In genomic region chr5:17405976-17406876, GRCh38 we compare ENCODE assay signal across 20 cellular contexts.
DNase-seq lines count a peak whose midpoint lies in the region; ATAC-seq and TF ChIP-seq lines count a peak whose summit lies in the region.
"Had no signal": no experiment of that assay in that cellular context is flagged by ENCODE, and none has a peak within 500 bp of the region (broad histone marks: within the 10 kb centered on the region; RNA-seq: fewer than 3 reads in every experiment).

No MANE protein-coding gene starts in this region.

- no peaks in the 10 kb centered on the region for H3K9me3 ChIP-seq in adipocyte (ENCODE audit: control insufficient read depth, low read length)
- H3K9me3 ChIP-seq: BLaER1 treated with 17β-estradiol and CSF1 and Interleukin-3, amounts not matched to agents 10 nM and 100 nM; Caco-2; prostate gland had no signal

- ATAC-seq in foreskin keratinocyte, result peak; percentile 90
- ATAC-seq: K562, left ventricle myocardium superior had no signal

- H3K36me3 ChIP-seq in adipocyte (ENCODE audit: control insufficient read depth, insufficient read depth, low read length, severe bottlenecking), result no peaks in the 10 kb centered on the region
- H3K36me3 ChIP-seq: BLaER1 treated with 17β-estradiol and CSF1 and Interleukin-3, amounts not matched to agents 10 nM and 100 nM; prostate gland had no signal

- peak overlapping the region; percentile 67 for H3K27ac ChIP-seq in foreskin keratinocyte
- H3K27ac ChIP-seq: BLaER1 treated with 17β-estradiol and CSF1 and Interleukin-3, amounts not matched to agents 10 nM and 100 nM; prostate gland; VCaP had no signal

- H3K4me1 ChIP-seq in adipocyte (ENCODE audit: control insufficient read depth, insufficient read depth, low read length) (no peaks in the 10 kb centered on the region), foreskin keratinocyte (peaks cover 17% of the 10 kb centered on the region)

- DNase-seq in AG09319 (ENCODE audit: extremely low read depth, low read depth) (peak; percentile 8), HS-5 (ENCODE audit: low read depth) (peak; percentile 40), adipocyte (ENCODE audit: low read depth) (peak; percentile 65), foreskin keratinocyte (peak; percentile 62 to 81), NCI-H1092 treated with DMSO at 0.1 percent for 48 hours (lab: John Stamatoyannopoulos, UW) (no peak), islet precursor cell (no peak)
- no peak for DNase-seq in activated CD4-positive, CD25-positive, alpha-beta regulatory T cell treated with anti-CD3 and anti-CD28 coated beads, Interleukin-2, amount 50 U/mL, for 72 hours
- no peak for DNase-seq in activated CD4-positive, alpha-beta T cell treated with anti-CD3 and anti-CD28 coated beads for 48 hours
- DNase-seq: activated CD8-positive, alpha-beta memory T cell treated with anti-CD3 and anti-CD28 coated beads, Interleukin-2, amount 50 U/mL, for 4 hours; Caco-2; H9; head of caudate nucleus; left ventricle myocardium superior; NCI-H187 treated with DMSO at 0.1 percent for 48 hours; NK-92 treated with Interleukin-12 subunit alpha and Interleukin-12 subunit beta, amount 100 ng/mL, for 24 hours; substantia nigra had no signal

- no peak overlapping the region for H3K9ac ChIP-seq in adipocyte (ENCODE audit: low read length)
- H3K9ac ChIP-seq: BLaER1 treated with 17β-estradiol and CSF1 and Interleukin-3, amounts not matched to agents 10 nM and 100 nM had no signal

- H3K27me3 ChIP-seq in adipocyte (replicated peaks; ENCODE audit: control insufficient read depth, insufficient read depth, low read length) (peaks cover 6% of the 10 kb centered on the region), foreskin keratinocyte (no peaks in the 10 kb centered on the region)
- H3K27me3 ChIP-seq: BLaER1 treated with 17β-estradiol and CSF1 and Interleukin-3, amounts not matched to agents 10 nM and 100 nM had no signal

- TF ChIP-seq CTCF in AG09319 (IDR thresholded peaks at IDR 0.05; ENCODE audit: low read depth, low read length) (no peak), foreskin keratinocyte (conservative IDR thresholded peaks at IDR 0.05) (no peak)

- H3K4me3 ChIP-seq in adipocyte (ENCODE audit: low read length), result no peak overlapping the region
- H3K4me3 ChIP-seq: BLaER1 treated with 17β-estradiol and CSF1 and Interleukin-3, amounts not matched to agents 10 nM and 100 nM; K562; prostate gland had no signal

Comparison
In these comparisons a context has a peak if more than half of its experiments do, and no peak if none do; other contexts are left out.
1. DNase-seq: peak in AG09319 (single experiment), HS-5 (single experiment), adipocyte (single experiment) and foreskin keratinocyte (2 of 2); none in activated CD4-positive, CD25-positive, alpha-beta regulatory T cell treated with anti-CD3 and anti-CD28 coated beads, Interleukin-2, amount 50 U/mL, for 72 hours (single experiment), NCI-H1092 treated with DMSO at 0.1 percent for 48 hours (single experiment), activated CD4-positive, alpha-beta T cell treated with anti-CD3 and anti-CD28 coated beads for 48 hours (single experiment) and islet precursor cell (single experiment).